1 cellular context compared by ENCODE assay signal in the genomic region with DNA sequence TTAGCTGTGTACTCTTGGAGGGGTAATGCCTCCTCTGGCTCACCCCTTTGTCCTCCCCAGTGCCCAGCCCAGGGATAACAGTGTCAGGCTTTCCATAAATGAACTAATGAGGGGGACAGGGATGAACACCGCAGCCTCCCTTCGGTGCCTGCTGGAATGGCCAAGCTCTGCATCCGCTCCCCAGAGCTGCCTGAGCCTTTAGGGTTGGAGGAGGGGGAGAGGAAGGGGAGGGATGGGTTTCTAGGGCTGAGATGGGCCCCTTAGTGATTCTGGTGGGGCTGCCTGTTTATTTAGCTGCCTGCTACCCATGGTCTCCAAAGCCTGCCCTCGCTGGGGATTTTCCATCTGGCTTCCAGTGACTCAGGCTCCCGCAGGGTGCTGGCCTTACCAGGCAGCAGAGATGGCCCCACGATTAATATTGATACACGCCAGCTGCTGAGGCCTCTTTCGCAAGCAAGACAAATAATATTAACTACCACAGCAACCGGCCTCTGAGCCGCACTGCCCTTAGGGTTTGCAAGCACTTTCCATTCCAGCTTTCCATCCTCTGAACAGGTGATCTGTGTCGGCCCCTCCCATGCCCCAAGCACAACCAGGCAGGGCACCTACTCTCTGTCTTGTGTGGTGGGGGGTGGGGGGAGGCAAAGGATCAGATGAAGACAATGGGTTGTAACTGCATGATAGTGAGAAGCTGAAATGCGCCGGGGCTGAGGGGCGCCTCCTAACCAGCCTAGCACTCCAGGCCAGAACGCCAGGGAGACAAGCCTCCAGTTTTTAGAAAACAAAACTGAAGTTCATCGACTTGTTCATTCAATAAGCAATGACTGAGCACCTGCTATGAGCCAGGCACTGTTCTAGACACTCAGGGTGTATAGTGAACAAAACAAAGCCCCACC.
A peak's percentile ranks its signal among the peaks of the same experiment; 100 is the strongest.
TF ChIP-seq lines count a peak whose summit lies in the region.

No MANE protein-coding gene starts in this region.

TF ChIP-seq in HepG2, 621 proteins besides CTCF, POLR2A, EP300 and RAD21 (continued from another document and continues in another):
- TF ChIP-seq, protein P1, sequence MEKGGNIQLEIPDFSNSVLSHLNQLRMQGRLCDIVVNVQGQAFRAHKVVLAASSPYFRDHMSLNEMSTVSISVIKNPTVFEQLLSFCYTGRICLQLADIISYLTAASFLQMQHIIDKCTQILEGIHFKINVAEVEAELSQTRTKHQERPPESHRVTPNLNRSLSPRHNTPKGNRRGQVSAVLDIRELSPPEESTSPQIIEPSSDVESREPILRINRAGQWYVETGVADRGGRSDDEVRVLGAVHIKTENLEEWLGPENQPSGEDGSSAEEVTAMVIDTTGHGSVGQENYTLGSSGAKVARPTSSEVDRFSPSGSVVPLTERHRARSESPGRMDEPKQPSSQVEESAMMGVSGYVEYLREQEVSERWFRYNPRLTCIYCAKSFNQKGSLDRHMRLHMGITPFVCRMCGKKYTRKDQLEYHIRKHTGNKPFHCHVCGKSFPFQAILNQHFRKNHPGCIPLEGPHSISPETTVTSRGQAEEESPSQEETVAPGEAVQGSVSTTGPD (CRISPR knock-in tag; IDR thresholded peaks at IDR 0.05) = peak; percentile 62; the same call in 1 of the 2 replicates
- TF ChIP-seq TP53 (CRISPR knock-in tag; conservative IDR thresholded peaks at IDR 0.05) (no peak), STAG1 (CRISPR knock-in tag; IDR thresholded peaks at IDR 0.05) (no peak), HOXA3 (CRISPR knock-in tag; IDR thresholded peaks at IDR 0.05) (0 out of 2 replicates have a peak, but pooled peaks have one; percentile 20), ZNF205 (CRISPR knock-in tag; IDR thresholded peaks at IDR 0.05) (no peak), ZNF788 (CRISPR knock-in tag; IDR thresholded peaks at IDR 0.05; ENCODE audit: borderline replicate concordance) (0 out of 2 replicates have a peak, but pooled peaks have one; percentile 36), ZNF317 (CRISPR knock-in tag; IDR thresholded peaks at IDR 0.05) (no peak), SATB2 (CRISPR knock-in tag; IDR thresholded peaks at IDR 0.05) (no peak), ZNF615 (CRISPR knock-in tag; IDR thresholded peaks at IDR 0.05; ENCODE audit: borderline replicate concordance) (no peak), ZNF501 (CRISPR knock-in tag; IDR thresholded peaks at IDR 0.05) (no peak), KDM4B (CRISPR knock-in tag; IDR thresholded peaks at IDR 0.05) (no peak), ZNF619 (CRISPR knock-in tag; IDR thresholded peaks at IDR 0.05) (no peak), FOXJ3 (CRISPR knock-in tag; IDR thresholded peaks at IDR 0.05; ENCODE audit: borderline replicate concordance) (no peak), JUND (CRISPR knock-in tag; IDR thresholded peaks at IDR 0.05) (no peak), CBX5 (CRISPR knock-in tag; IDR thresholded peaks at IDR 0.05; ENCODE audit: borderline replicate concordance) (no peak), FOSL1 (CRISPR knock-in tag; IDR thresholded peaks at IDR 0.05; ENCODE audit: borderline replicate concordance) (no peak), ZMYM4 (CRISPR knock-in tag; IDR thresholded peaks at IDR 0.05) (peak; percentile 69), RBFOX2 (IDR thresholded peaks at IDR 0.05; ENCODE audit: low read depth, low read length) (no peak), FLYWCH1 (CRISPR knock-in tag; IDR thresholded peaks at IDR 0.05) (no peak), SALL2 (CRISPR knock-in tag; IDR thresholded peaks at IDR 0.05) (no peak), CCAR2 (optimal IDR thresholded peaks at IDR 0.05; ENCODE audit: low read depth, low read length) (no peak), TBL1XR1 (IDR thresholded peaks at IDR 0.05; ENCODE audit: borderline replicate concordance, low read length, partially characterized antibody) (no peak)
- TF ChIP-seq, protein P2, sequence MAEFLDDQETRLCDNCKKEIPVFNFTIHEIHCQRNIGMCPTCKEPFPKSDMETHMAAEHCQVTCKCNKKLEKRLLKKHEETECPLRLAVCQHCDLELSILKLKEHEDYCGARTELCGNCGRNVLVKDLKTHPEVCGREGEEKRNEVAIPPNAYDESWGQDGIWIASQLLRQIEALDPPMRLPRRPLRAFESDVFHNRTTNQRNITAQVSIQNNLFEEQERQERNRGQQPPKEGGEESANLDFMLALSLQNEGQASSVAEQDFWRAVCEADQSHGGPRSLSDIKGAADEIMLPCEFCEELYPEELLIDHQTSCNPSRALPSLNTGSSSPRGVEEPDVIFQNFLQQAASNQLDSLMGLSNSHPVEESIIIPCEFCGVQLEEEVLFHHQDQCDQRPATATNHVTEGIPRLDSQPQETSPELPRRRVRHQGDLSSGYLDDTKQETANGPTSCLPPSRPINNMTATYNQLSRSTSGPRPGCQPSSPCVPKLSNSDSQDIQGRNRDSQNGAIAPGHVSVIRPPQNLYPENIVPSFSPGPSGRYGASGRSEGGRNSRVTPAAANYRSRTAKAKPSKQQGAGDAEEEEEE (CRISPR knock-in tag; IDR thresholded peaks at IDR 0.05; ENCODE audit: borderline replicate concordance) = no peak
- TF ChIP-seq, protein P3, sequence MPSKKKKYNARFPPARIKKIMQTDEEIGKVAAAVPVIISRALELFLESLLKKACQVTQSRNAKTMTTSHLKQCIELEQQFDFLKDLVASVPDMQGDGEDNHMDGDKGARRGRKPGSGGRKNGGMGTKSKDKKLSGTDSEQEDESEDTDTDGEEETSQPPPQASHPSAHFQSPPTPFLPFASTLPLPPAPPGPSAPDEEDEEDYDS (CRISPR knock-in tag; IDR thresholded peaks at IDR 0.05) = no peak
- TF ChIP-seq, protein P4, sequence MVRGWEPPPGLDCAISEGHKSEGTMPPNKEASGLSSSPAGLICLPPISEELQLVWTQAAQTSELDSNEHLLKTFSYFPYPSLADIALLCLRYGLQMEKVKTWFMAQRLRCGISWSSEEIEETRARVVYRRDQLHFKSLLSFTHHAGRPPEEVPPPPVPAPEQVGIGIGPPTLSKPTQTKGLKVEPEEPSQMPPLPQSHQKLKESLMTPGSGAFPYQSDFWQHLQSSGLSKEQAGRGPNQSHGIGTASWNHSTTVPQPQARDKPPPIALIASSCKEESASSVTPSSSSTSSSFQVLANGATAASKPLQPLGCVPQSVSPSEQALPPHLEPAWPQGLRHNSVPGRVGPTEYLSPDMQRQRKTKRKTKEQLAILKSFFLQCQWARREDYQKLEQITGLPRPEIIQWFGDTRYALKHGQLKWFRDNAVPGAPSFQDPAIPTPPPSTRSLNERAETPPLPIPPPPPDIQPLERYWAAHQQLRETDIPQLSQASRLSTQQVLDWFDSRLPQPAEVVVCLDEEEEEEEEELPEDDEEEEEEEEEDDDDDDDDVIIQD (CRISPR knock-in tag; IDR thresholded peaks at IDR 0.05; ENCODE audit: low read depth) = no peak
- TF ChIP-seq, protein P5, sequence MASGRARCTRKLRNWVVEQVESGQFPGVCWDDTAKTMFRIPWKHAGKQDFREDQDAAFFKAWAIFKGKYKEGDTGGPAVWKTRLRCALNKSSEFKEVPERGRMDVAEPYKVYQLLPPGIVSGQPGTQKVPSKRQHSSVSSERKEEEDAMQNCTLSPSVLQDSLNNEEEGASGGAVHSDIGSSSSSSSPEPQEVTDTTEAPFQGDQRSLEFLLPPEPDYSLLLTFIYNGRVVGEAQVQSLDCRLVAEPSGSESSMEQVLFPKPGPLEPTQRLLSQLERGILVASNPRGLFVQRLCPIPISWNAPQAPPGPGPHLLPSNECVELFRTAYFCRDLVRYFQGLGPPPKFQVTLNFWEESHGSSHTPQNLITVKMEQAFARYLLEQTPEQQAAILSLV (CRISPR knock-in tag; IDR thresholded peaks at IDR 0.05; ENCODE audit: borderline replicate concordance) = no peak
- TF ChIP-seq, protein P6, sequence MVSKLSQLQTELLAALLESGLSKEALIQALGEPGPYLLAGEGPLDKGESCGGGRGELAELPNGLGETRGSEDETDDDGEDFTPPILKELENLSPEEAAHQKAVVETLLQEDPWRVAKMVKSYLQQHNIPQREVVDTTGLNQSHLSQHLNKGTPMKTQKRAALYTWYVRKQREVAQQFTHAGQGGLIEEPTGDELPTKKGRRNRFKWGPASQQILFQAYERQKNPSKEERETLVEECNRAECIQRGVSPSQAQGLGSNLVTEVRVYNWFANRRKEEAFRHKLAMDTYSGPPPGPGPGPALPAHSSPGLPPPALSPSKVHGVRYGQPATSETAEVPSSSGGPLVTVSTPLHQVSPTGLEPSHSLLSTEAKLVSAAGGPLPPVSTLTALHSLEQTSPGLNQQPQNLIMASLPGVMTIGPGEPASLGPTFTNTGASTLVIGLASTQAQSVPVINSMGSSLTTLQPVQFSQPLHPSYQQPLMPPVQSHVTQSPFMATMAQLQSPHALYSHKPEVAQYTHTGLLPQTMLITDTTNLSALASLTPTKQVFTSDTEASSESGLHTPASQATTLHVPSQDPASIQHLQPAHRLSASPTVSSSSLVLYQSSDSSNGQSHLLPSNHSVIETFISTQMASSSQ (IDR thresholded peaks at IDR 0.05; ENCODE audit: low read depth) = no peak
- TF ChIP-seq, protein P6 (CRISPR knock-in tag; IDR thresholded peaks at IDR 0.05; ENCODE audit: borderline replicate concordance) = no peak
- TF ChIP-seq, protein P7, sequence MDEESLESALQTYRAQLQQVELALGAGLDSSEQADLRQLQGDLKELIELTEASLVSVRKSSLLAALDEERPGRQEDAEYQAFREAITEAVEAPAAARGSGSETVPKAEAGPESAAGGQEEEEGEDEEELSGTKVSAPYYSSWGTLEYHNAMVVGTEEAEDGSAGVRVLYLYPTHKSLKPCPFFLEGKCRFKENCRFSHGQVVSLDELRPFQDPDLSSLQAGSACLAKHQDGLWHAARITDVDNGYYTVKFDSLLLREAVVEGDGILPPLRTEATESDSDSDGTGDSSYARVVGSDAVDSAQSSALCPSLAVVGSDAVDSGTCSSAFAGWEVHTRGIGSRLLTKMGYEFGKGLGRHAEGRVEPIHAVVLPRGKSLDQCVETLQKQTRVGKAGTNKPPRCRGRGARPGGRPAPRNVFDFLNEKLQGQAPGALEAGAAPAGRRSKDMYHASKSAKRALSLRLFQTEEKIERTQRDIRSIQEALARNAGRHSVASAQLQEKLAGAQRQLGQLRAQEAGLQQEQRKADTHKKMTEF (CRISPR knock-in tag; IDR thresholded peaks at IDR 0.05) = peak; percentile 51; the same call in 1 of the 2 replicates
- TF ChIP-seq, protein P8, sequence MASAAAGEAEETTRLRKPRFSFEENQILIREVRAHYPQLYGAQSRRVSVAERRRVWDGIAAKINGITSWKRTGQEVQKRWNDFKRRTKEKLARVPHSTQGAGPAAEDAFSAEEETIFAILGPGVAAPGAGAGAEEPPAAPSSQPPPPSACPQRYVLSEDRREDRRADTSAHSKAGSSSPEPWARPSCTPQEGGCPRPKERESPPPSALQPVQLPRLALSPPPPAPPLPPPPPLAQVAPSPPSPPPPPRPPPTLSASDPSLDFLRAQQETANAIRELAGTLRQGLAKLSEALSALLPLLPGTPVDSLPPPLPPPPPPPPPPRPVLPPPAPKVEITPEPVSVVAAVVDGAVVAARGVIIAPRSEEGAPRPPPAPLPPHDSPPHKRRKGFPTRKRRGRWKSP (CRISPR knock-in tag; IDR thresholded peaks at IDR 0.05) = no peak
- TF ChIP-seq, protein P9, sequence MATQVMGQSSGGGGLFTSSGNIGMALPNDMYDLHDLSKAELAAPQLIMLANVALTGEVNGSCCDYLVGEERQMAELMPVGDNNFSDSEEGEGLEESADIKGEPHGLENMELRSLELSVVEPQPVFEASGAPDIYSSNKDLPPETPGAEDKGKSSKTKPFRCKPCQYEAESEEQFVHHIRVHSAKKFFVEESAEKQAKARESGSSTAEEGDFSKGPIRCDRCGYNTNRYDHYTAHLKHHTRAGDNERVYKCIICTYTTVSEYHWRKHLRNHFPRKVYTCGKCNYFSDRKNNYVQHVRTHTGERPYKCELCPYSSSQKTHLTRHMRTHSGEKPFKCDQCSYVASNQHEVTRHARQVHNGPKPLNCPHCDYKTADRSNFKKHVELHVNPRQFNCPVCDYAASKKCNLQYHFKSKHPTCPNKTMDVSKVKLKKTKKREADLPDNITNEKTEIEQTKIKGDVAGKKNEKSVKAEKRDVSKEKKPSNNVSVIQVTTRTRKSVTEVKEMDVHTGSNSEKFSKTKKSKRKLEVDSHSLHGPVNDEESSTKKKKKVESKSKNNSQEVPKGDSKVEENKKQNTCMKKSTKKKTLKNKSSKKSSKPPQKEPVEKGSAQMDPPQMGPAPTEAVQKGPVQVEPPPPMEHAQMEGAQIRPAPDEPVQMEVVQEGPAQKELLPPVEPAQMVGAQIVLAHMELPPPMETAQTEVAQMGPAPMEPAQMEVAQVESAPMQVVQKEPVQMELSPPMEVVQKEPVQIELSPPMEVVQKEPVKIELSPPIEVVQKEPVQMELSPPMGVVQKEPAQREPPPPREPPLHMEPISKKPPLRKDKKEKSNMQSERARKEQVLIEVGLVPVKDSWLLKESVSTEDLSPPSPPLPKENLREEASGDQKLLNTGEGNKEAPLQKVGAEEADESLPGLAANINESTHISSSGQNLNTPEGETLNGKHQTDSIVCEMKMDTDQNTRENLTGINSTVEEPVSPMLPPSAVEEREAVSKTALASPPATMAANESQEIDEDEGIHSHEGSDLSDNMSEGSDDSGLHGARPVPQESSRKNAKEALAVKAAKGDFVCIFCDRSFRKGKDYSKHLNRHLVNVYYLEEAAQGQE (IDR thresholded peaks at IDR 0.05; ENCODE audit: borderline replicate concordance in 1 of 2, low read depth in 1 of 2, low read length in 2 of 2) = no peak
- TF ChIP-seq, protein P10, sequence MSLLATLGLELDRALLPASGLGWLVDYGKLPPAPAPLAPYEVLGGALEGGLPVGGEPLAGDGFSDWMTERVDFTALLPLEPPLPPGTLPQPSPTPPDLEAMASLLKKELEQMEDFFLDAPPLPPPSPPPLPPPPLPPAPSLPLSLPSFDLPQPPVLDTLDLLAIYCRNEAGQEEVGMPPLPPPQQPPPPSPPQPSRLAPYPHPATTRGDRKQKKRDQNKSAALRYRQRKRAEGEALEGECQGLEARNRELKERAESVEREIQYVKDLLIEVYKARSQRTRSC (CRISPR knock-in tag; IDR thresholded peaks at IDR 0.05; ENCODE audit: low read depth) = no peak
- TF ChIP-seq, protein P11, sequence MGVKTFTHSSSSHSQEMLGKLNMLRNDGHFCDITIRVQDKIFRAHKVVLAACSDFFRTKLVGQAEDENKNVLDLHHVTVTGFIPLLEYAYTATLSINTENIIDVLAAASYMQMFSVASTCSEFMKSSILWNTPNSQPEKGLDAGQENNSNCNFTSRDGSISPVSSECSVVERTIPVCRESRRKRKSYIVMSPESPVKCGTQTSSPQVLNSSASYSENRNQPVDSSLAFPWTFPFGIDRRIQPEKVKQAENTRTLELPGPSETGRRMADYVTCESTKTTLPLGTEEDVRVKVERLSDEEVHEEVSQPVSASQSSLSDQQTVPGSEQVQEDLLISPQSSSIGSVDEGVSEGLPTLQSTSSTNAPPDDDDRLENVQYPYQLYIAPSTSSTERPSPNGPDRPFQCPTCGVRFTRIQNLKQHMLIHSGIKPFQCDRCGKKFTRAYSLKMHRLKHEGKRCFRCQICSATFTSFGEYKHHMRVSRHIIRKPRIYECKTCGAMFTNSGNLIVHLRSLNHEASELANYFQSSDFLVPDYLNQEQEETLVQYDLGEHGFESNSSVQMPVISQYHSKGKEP (CRISPR knock-in tag; IDR thresholded peaks at IDR 0.05) = no peak
